Comparison of ENCODE assay signal across 3 cellular contexts in genomic region chr1:222457513-222457912, GRCh38.
TF ChIP-seq lines count a peak whose summit lies in the region.

No MANE protein-coding gene starts in this region.

TF ChIP-seq in HepG2, 621 proteins besides CTCF, POLR2A, EP300 and RAD21:
- TF ChIP-seq DRAP1 (CRISPR knock-in tag; IDR thresholded peaks at IDR 0.05), result no peak
- TF ChIP-seq PRDM4 (CRISPR knock-in tag; IDR thresholded peaks at IDR 0.05; ENCODE audit: borderline replicate concordance), result no peak
- peak; percentile 98 for TF ChIP-seq ZNF841 (CRISPR knock-in tag; IDR thresholded peaks at IDR 0.05; ENCODE audit: borderline replicate concordance)

TF ChIP-seq in HEK293, 187 proteins besides CTCF, POLR2A, EP300 and RAD21:
- TF ChIP-seq PRDM1 (tag by site-specific recombination; IDR thresholded peaks at IDR 0.05) (no peak), ZNF626 (tag by site-specific recombination; IDR thresholded peaks at IDR 0.05) (peak; percentile 55; the same call in 1 of the 2 replicates), ZFP41 (tag by site-specific recombination; IDR thresholded peaks at IDR 0.05; ENCODE audit: borderline replicate concordance) (no peak), SETDB1 (IDR thresholded peaks at IDR 0.05; ENCODE audit: insufficient read length, low read length) (peak; percentile 80), ZNF518A (tag by site-specific recombination; conservative IDR thresholded peaks at IDR 0.05; ENCODE audit: low read depth) (peak; percentile 15; the same call in 1 of the 2 replicates)

TF ChIP-seq in K562, 482 proteins besides CTCF, POLR2A, EP300 and RAD21:
- TF ChIP-seq POLR3G (IDR thresholded peaks at IDR 0.05; ENCODE audit: extremely low read depth, insufficient read length, insufficient replicate concordance) (no peak), ZNF785 (CRISPR knock-in tag; IDR thresholded peaks at IDR 0.05) (no peak), ELF2 (CRISPR knock-in tag; IDR thresholded peaks at IDR 0.05) (no peak), ZBTB12 (CRISPR knock-in tag; IDR thresholded peaks at IDR 0.05) (no peak), ZNF280B (CRISPR knock-in tag; IDR thresholded peaks at IDR 0.05) (peak; percentile 73; the same call in 1 of the 2 replicates), NUFIP1 (IDR thresholded peaks at IDR 0.05; ENCODE audit: partially characterized antibody) (no peak), CBX3 (IDR thresholded peaks at IDR 0.05; ENCODE audit: borderline replicate concordance in 1 of 2, low read length in 2 of 2) (0 out of 3 replicates have a peak, but pooled peaks of 1 of the 2 experiments have one; percentile 17), NRF1 (conservative IDR thresholded peaks at IDR 0.05 in 1 of 2, IDR thresholded peaks at IDR 0.05 in 1 of 2) (no peak), TRIM28 (IDR thresholded peaks at IDR 0.05) (peak; percentile 25; the same call in 1 of the 2 replicates)
